Comparison of ENCODE assay signal across 17 cellular contexts in the genomic region with DNA sequence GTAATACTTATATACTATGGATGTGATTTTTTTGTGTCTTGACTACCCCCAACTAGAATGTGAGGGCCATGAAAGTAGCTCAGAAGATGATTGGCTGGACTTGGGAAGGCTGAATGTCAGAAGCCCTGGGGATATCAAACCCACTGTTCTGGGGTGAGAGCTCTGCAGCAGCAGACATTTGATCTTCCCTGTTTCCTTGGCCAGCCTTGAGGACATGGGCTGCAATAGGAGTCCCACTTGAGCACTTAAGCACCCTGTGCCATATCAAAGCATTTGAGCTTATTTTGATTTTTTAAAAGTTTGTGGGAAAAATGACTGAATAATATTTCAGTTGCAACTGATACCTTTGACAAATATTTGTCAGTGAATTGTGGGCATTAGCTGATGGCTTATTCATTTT. TPM values are rescaled to one million over a fixed set of nuclear protein-coding genes. Genes with fewer than 3 reads are reported as not detected.
DNase-seq lines count a peak whose midpoint lies in the region; ATAC-seq lines count a peak whose summit lies in the region.
"Had no signal": no experiment of that assay in that cellular context is flagged by ENCODE, and none has a peak within 500 bp of the region (broad histone marks: within the 10 kb centered on the region; RNA-seq: fewer than 3 reads in every experiment).

No MANE protein-coding gene starts in this region.

- DNase-seq in RPMI7951 (ENCODE audit: low read depth) (peak; percentile 15), myocyte (ENCODE audit: low read depth) (peak; percentile 43), HK-2 (ENCODE audit: unreplicated experiment) (no peak), NCI-H748 treated with DMSO at 0.1 percent for 48 hours (lab: John Stamatoyannopoulos, UW) (no peak)
- DNase-seq: activated CD8-positive, alpha-beta T cell treated with anti-CD3 and anti-CD28 coated beads for 36 hours; activated naive CD8-positive, alpha-beta T cell treated with anti-CD3 and anti-CD28 coated beads, Interleukin-2, amount 10 ng/mL, durations not matched to agents 7 days and 5 days; Caco-2; GDM1; heart left ventricle; mammary epithelial cell; naive thymus-derived CD8-positive, alpha-beta T cell; stimulated activated CD4-positive, alpha-beta T cell treated with anti-CD3 and anti-CD28 coated beads, Interleukin-12 subunit alpha, Interleukin-12 subunit beta, amount 100 ng/mL, for 4 hours; WERI-Rb-1 had no signal

- ATAC-seq in GM18907 (IDR thresholded peaks at IDR 0.05; ENCODE audit: unreplicated experiment) (peak; percentile 7), HG02588 (IDR thresholded peaks at IDR 0.05; ENCODE audit: unreplicated experiment) (peak; percentile 19), GM21526 (IDR thresholded peaks at IDR 0.05; ENCODE audit: low FRiP score, unreplicated experiment) (no peak)
- ATAC-seq: activated CD8-positive, alpha-beta T cell treated with anti-CD3 and anti-CD28 coated beads for 36 hours; HCT116; heart left ventricle; naive thymus-derived CD8-positive, alpha-beta T cell had no signal

RNA-seq across cellular contexts. Expression of gene GTF2E1, which starts 21.7 kb away (rescaled TPM):
- total RNA-seq in RPMI7951 (2014; rRNA removed; shearing (Covaris generic)), result 16.5 TPM in 2 replicates
- total RNA-seq in myocyte, result 21.5 and 21.9 TPM in 2 replicates
- polyA plus RNA-seq in myocyte (2012), result 8.9 TPM

RNA-seq across cellular contexts. Expression of gene RABL3, which starts 21.9 kb away (rescaled TPM):
- total RNA-seq in RPMI7951 (2014; rRNA removed; shearing (Covaris generic)), result 23.5 and 32.0 TPM in 2 replicates
- 15.3 and 16.8 TPM in 2 replicates for total RNA-seq in myocyte
- 9.9 TPM for polyA plus RNA-seq in myocyte (2012)

Comparison
In these comparisons a context has a peak if more than half of its experiments do, and no peak if none do; other contexts are left out.
1. DNase-seq: peak in RPMI7951 (single experiment) and myocyte (single experiment); none in HK-2 (single experiment) and NCI-H748 treated with DMSO at 0.1 percent for 48 hours (single experiment).